13 cellular contexts compared by ENCODE assay signal in genomic region chr5:33890147-33890546, GRCh38. TPM values are rescaled to one million over a fixed set of nuclear protein-coding genes. Genes with fewer than 3 reads are reported as not detected.
A peak's percentile ranks its signal among the peaks of the same experiment; 100 is the strongest.
DNase-seq lines count a peak whose midpoint lies in the region; ATAC-seq and TF ChIP-seq lines count a peak whose summit lies in the region.
"Had no signal": no experiment of that assay in that cellular context is flagged by ENCODE, and none has a peak within 500 bp of the region (broad histone marks: within the 10 kb centered on the region; RNA-seq: fewer than 3 reads in every experiment).

No MANE protein-coding gene starts in this region.

- H3K36me3 Mint-ChIP-seq in MCF 10A (ENCODE audit: insufficient read depth, unreplicated experiment) = no peaks in the 10 kb centered on the region

- POLR2A ChIA-PET in MCF 10A (lab: Yijun Ruan, JAX) = interaction anchor here (1.0 kb wide), 1 partner anchor 8 kb away, joined by 4 read pairs; no protein-coding TSS in a partner anchor

- H3K4me1 ChIP-seq in breast epithelium = no peaks in the 10 kb centered on the region
- H3K4me1 ChIP-seq in tibial artery = peaks cover 0 to 68% (median 26%) of the 10 kb centered on the region in 4 donors
- no peaks in the 10 kb centered on the region for H3K4me1 ChIP-seq in foreskin keratinocyte
- H3K4me1 ChIP-seq: colonic mucosa had no signal

- H3K27me3 ChIP-seq in breast epithelium = no peaks in the 10 kb centered on the region
- no peaks in the 10 kb centered on the region for H3K27me3 ChIP-seq in tibial artery
- peaks cover 53% of the 10 kb centered on the region for H3K27me3 ChIP-seq in foreskin keratinocyte
- H3K27me3 ChIP-seq: colonic mucosa had no signal

- no peaks in the 10 kb centered on the region for H3K9me3 ChIP-seq in breast epithelium
- H3K9me3 ChIP-seq in tibial artery = no peaks in the 10 kb centered on the region
- H3K9me3 ChIP-seq: colonic mucosa had no signal

- no peak overlapping the region for H3K27ac Mint-ChIP-seq in MCF 10A (ENCODE audit: low read depth, unreplicated experiment)

- BruUV-seq in MCF 10A (replicated peaks; lab: Mats Ljungman, UMichigan) = no TSS peak

- intact Hi-C loops in breast epithelium (cut with DNase I; ENCODE audit: low total_unique reads) (no loop called here), MCF 10A (cut with micrococcal nuclease) (no loop called here), tibial artery (cut with DNase I; ENCODE audit: low total_unique reads) (no loop called here)

- peak overlapping the region in 1 of 2 donors; percentile 84 for H3K27ac ChIP-seq in breast epithelium
- peak overlapping the region in 1 of 2 donors; percentile 53 for H3K27ac ChIP-seq in tibial artery
- no peak overlapping the region for H3K27ac ChIP-seq in foreskin keratinocyte
- H3K27ac ChIP-seq: 22Rv1, colonic mucosa had no signal

- in situ Hi-C loops in GM13977 (cut with MboI; ENCODE audit: low pct_unique_long_range_greater_than_20kb, low sequenced_read_pairs, unreplicated experiment) = no loop called here

- H3K36me3 ChIP-seq in breast epithelium = no peaks in the 10 kb centered on the region
- no peaks in the 10 kb centered on the region for H3K36me3 ChIP-seq in tibial artery
- H3K36me3 ChIP-seq: colonic mucosa had no signal

- no peaks in the 10 kb centered on the region for H3K9me3 Mint-ChIP-seq in MCF 10A (ENCODE audit: unreplicated experiment)

- peak overlapping the region in 2 of 3 donors; percentile 52 to 75 for H3K4me3 ChIP-seq in breast epithelium
- peak overlapping the region; percentile 64 for H3K4me3 ChIP-seq in choroid plexus epithelial cell (ENCODE audit: low read depth, low read length)
- peak overlapping the region; percentile 2 to 67 for H3K4me3 ChIP-seq in tibial artery
- H3K4me3 ChIP-seq: colonic mucosa had no signal

- H3K4me1 Mint-ChIP-seq in MCF 10A (ENCODE audit: insufficient read depth, unreplicated experiment) = peaks cover 10% of the 10 kb centered on the region

- TF ChIP-seq POLR2A in breast epithelium (IDR thresholded peaks at IDR 0.05) = no peak

- DNase-seq in breast epithelium (ENCODE audit: low spot score in 2 of 2) (no peak), MCF 10A (ENCODE audit: unreplicated experiment) (no peak), choroid plexus epithelial cell (ENCODE audit: low read depth) (peak; percentile 41), medulla oblongata (ENCODE audit: extremely low spot score) (peak; percentile 46), tibial artery (no peak), GM13977 (ENCODE audit: low spot score) (no peak), foreskin keratinocyte (no peak), amygdala (lab: John Stamatoyannopoulos, UW) (no peak)
- DNase-seq: colonic mucosa, NCI-H1105 treated with DMSO at 0.1 percent for 48 hours had no signal

- ATAC-seq in foreskin keratinocyte = no peak

- H3K27me3 Mint-ChIP-seq in MCF 10A (ENCODE audit: insufficient read depth, unreplicated experiment) = peaks cover 31% of the 10 kb centered on the region

- no peak overlapping the region for H3K4me3 Mint-ChIP-seq in MCF 10A (ENCODE audit: unreplicated experiment)

- TF ChIP-seq CTCF in breast epithelium (IDR thresholded peaks at IDR 0.05) (no peak), MCF 10A (IDR thresholded peaks at IDR 0.05; ENCODE audit: unreplicated experiment) (no peak), choroid plexus epithelial cell (conservative IDR thresholded peaks at IDR 0.05; ENCODE audit: low read depth, low read length) (no peak), tibial artery (IDR thresholded peaks at IDR 0.05) (no peak), GM13977 (IDR thresholded peaks at IDR 0.05; ENCODE audit: extremely low read depth, insufficient read depth, missing control alignments) (no peak), foreskin keratinocyte (conservative IDR thresholded peaks at IDR 0.05) (no peak)

- CTCF ChIA-PET in MCF 10A (lab: Yijun Ruan, JAX) = no interaction called here

RNA-seq across cellular contexts. Expression of gene ADAMTS12, which starts 1.6 kb away (rescaled TPM):
- total RNA-seq in breast epithelium = 10 to 100 TPM in 2 of 3 donors, 1 to 10 TPM in 1; 4.4 to 17.4 (median 15.0) TPM
- not detected in 2 replicates for total RNA-seq in MCF 10A (2022)
- 0.14 and 0.41 TPM in 2 replicates for total RNA-seq in foreskin keratinocyte
- polyA plus RNA-seq in foreskin keratinocyte = 0.06 and 0.13 TPM in 2 replicates
- total RNA-seq: T-helper 2 cell treated with Interferon-gamma antibody and Interleukin-4, amounts not matched to agents 100 ng/mL and 5 ng/mL, for 36 hours had no signal

RNA-seq across cellular contexts. Expression of gene RXFP3, which starts 46.0 kb away (rescaled TPM):
- total RNA-seq in breast epithelium (not detected), MCF 10A (2022) (not detected in 2 replicates), foreskin keratinocyte (not detected in 2 replicates)
- not detected in 2 replicates for polyA plus RNA-seq in foreskin keratinocyte
- total RNA-seq: colonic mucosa; omental fat pad; T-helper 2 cell treated with Interferon-gamma antibody and Interleukin-4, amounts not matched to agents 100 ng/mL and 5 ng/mL, for 36 hours had no signal

Comparison
In these comparisons a context has a peak if more than half of its experiments do, and no peak if none do; other contexts are left out.
1. DNase-seq: peak in choroid plexus epithelial cell (single experiment) and medulla oblongata (single experiment); none in breast epithelium (0 of 2), MCF 10A (single experiment), tibial artery (0 of 2), GM13977 (single experiment), foreskin keratinocyte (0 of 2) and amygdala (0 of 56).
2. Peak in every context shown above with its lines, with median percentiles within 50 percentile points of each other: H3K4me3 ChIP-seq.